Comparison of ENCODE assay signal across 1 cellular context in genomic region chrX:72305286-72306084, GRCh38.
TF ChIP-seq lines count a peak whose summit lies in the region.

Gene CITED1, minus strand, starts transcription at chrX:72305914. Its CDS starts 3,045 bp downstream, at chrX:72302869.

TF ChIP-seq in K562, 482 proteins besides CTCF, POLR2A, EP300 and RAD21 (continued from another document):
- TF ChIP-seq MGA (IDR thresholded peaks at IDR 0.05), result no peak
- TF ChIP-seq ZBTB33 (CRISPR knock-in tag; IDR thresholded peaks at IDR 0.05), result peak; percentile 35; the same call in 1 of the 2 replicates
